23 cellular contexts compared by ENCODE assay signal in genomic region chr3:143653935-143654334, GRCh38.
A peak's percentile ranks its signal among the peaks of the same experiment; 100 is the strongest.
DNase-seq lines count a peak whose midpoint lies in the region; ATAC-seq, FAIRE-seq and TF ChIP-seq lines count a peak whose summit lies in the region.
"Had no signal": no experiment of that assay in that cellular context is flagged by ENCODE, and none has a peak within 500 bp of the region (broad histone marks: within the 10 kb centered on the region; RNA-seq: fewer than 3 reads in every experiment).

No MANE protein-coding gene starts in this region.

- TF ChIP-seq EP300 in HepG2 (IDR thresholded peaks at IDR 0.05; ENCODE audit: low read depth in 2 of 2, low read length in 2 of 2) (no peak), HepG2 (CRISPR knock-in tag; IDR thresholded peaks at IDR 0.05; ENCODE audit: borderline replicate concordance) (no peak)

- POLR2A ChIA-PET in HepG2 (lab: Yijun Ruan, JAX): no interaction called here

- H3K9me3 ChIP-seq in GM23248 (ENCODE audit: low read depth): no peaks in the 10 kb centered on the region
- no peaks in the 10 kb centered on the region for H3K9me3 ChIP-seq in adipocyte (ENCODE audit: control insufficient read depth, low read length)
- H3K9me3 ChIP-seq in HepG2 (ENCODE audit: low read length): no peaks in the 10 kb centered on the region
- H3K9me3 ChIP-seq in subcutaneous abdominal adipose tissue (ENCODE audit: control insufficient read depth in 5 of 5, low read length in 5 of 5): no peaks in the 10 kb centered on the region
- H3K9me3 ChIP-seq: BE2C; BLaER1 treated with 17β-estradiol and CSF1 and Interleukin-3, amounts not matched to agents 10 nM and 100 nM had no signal

- in situ Hi-C loops in GM23248 (cut with MboI): no loop called here
- in situ Hi-C loops in HepG2 (cut with HindIII; ENCODE audit: extremely low pct_ligation_motif_present, low pct_unique_long_range_greater_than_20kb): no loop called here

- H2AFZ ChIP-seq in GM23248 (0 out of 2 replicates have a peak overlapping the region, but pooled peaks have one; percentile 35), HepG2 (ENCODE audit: low read length) (no peak overlapping the region)

- H3F3A ChIP-seq in GM23248 (ENCODE audit: insufficient read depth): peaks cover 24% of the 10 kb centered on the region

- H3K79me2 ChIP-seq in GM23248 (ENCODE audit: insufficient read depth): no peaks in the 10 kb centered on the region
- H3K79me2 ChIP-seq in HepG2 (ENCODE audit: insufficient read depth, low read length): no peaks in the 10 kb centered on the region

- CTCF ChIA-PET in HepG2 (lab: Yijun Ruan, JAX; ENCODE audit: low intra/inter-chr PET ratio, low total read pairs): no interaction called here

- H3K4me3 ChIP-seq in GM23248 (no peak overlapping the region), adipocyte (ENCODE audit: low read length) (no peak overlapping the region), HepG2 (replicated peaks in 1 of 3; ENCODE audit: insufficient read depth in 1 of 3, low read depth in 2 of 3, low read length in 3 of 3) (no peak overlapping the region), subcutaneous abdominal adipose tissue (ENCODE audit: low read depth in 1 of 5, low read length in 5 of 5) (no peak overlapping the region)
- H3K4me3 ChIP-seq: BLaER1 treated with 17β-estradiol and CSF1 and Interleukin-3, amounts not matched to agents 10 nM and 100 nM; GM12878 had no signal

- DNase-seq in GM23248: peak; percentile 4
- DNase-seq in adipocyte (ENCODE audit: low read depth): no peak
- DNase-seq in HepG2 (ENCODE audit: low spot score): no peak
- no peak for DNase-seq in GM12891 (ENCODE audit: insufficient read length, low spot score)
- DNase-seq in AG20443 (ENCODE audit: low spot score): no peak
- DNase-seq in NCI-H1092 treated with DMSO at 0.1 percent for 48 hours (lab: John Stamatoyannopoulos, UW): no peak
- DNase-seq: AML-193; BE2C; CD4-positive, alpha-beta T cell; CD8-positive, alpha-beta memory T cell; DMS 273 treated with DMSO at 0.1 percent for 48 hours; DMS79; EL; GDM1; GOT3; H9 had no signal

- H3K27ac ChIP-seq in GM23248: peak overlapping the region; percentile 78
- no peak overlapping the region for H3K27ac ChIP-seq in HepG2 (ENCODE audit: extremely low read length, insufficient read depth, low read length)
- peak overlapping the region; percentile 47 for H3K27ac ChIP-seq in subcutaneous abdominal adipose tissue (ENCODE audit: low read depth, low read length)
- H3K27ac ChIP-seq: BLaER1 treated with 17β-estradiol and CSF1 and Interleukin-3, amounts not matched to agents 10 nM and 100 nM had no signal

- no peak for TF ChIP-seq POLR2A in HepG2 (IDR thresholded peaks at IDR 0.05; ENCODE audit: insufficient read depth in 1 of 2, low read depth in 2 of 2, low read length in 2 of 2)
- no peak for TF ChIP-seq POLR2A in GM12891 (IDR thresholded peaks at IDR 0.05; ENCODE audit: low read depth, low read length)

- FAIRE-seq in HepG2 (lab: Jason Lieb, UNC): no peak
- no peak for FAIRE-seq in GM12891 (lab: Jason Lieb, UNC)
- FAIRE-seq: D721Med, GM12878, GM18507 had no signal

- H3K4me1 ChIP-seq in GM23248 (ENCODE audit: insufficient read depth) (peaks cover 30% of the 10 kb centered on the region), adipocyte (ENCODE audit: control insufficient read depth, insufficient read depth, low read length) (peaks cover 90% of the 10 kb centered on the region), HepG2 (ENCODE audit: insufficient read depth, low read length) (no peaks in the 10 kb centered on the region), subcutaneous abdominal adipose tissue (ENCODE audit: control insufficient read depth in 5 of 5, insufficient read depth in 5 of 5, low read length in 5 of 5) (peaks cover 0 to 12% (median 5%) of the 10 kb centered on the region in 5 donors)
- H3K4me1 ChIP-seq: BE2C had no signal

- 97 to 98% methylated on average over 2 of the region's 2 CpGs for WGBS in GM23248 (ENCODE audit: low coverage in 1 of 2, low lambda C conversion rate in 2 of 2, missing lambda C conversion rate in 2 of 2), 2 experiments
- WGBS in HepG2 (ENCODE audit: low lambda C conversion rate): 0% methylated on average over 2 of the region's 2 CpGs

- H3K27me3 ChIP-seq in GM23248 (replicated peaks; ENCODE audit: insufficient read depth) (no peaks in the 10 kb centered on the region), adipocyte (replicated peaks; ENCODE audit: control insufficient read depth, insufficient read depth, low read length) (no peaks in the 10 kb centered on the region), HepG2 (ENCODE audit: control insufficient read depth in 1 of 2, insufficient read depth in 2 of 2, low read length in 2 of 2) (no peaks in the 10 kb centered on the region), subcutaneous abdominal adipose tissue (ENCODE audit: control insufficient read depth in 5 of 5, insufficient read depth in 4 of 5, low read length in 5 of 5) (no peaks in the 10 kb centered on the region)
- H3K27me3 ChIP-seq: BE2C; BLaER1 treated with 17β-estradiol and CSF1 and Interleukin-3, amounts not matched to agents 10 nM and 100 nM had no signal

- ATAC-seq in HepG2 (no peak), GM19035 (IDR thresholded peaks at IDR 0.05; ENCODE audit: unreplicated experiment) (no peak)
- ATAC-seq: GM12878, HCT116 had no signal

- H3K36me3 ChIP-seq in GM23248 (ENCODE audit: low read depth): no peaks in the 10 kb centered on the region
- H3K36me3 ChIP-seq in adipocyte (ENCODE audit: control insufficient read depth, insufficient read depth, low read length, severe bottlenecking): peaks cover 3% of the 10 kb centered on the region
- H3K36me3 ChIP-seq in HepG2 (replicated peaks in 1 of 2; ENCODE audit: control insufficient read depth in 1 of 2, insufficient read depth in 2 of 2, low read length in 2 of 2): no peaks in the 10 kb centered on the region
- H3K36me3 ChIP-seq in subcutaneous abdominal adipose tissue (ENCODE audit: control insufficient read depth in 5 of 5, insufficient read depth in 5 of 5, low read length in 5 of 5): peaks cover 0 to 8% (median 0%) of the 10 kb centered on the region in 5 donors
- H3K36me3 ChIP-seq: BE2C had no signal

- no TSS peak for BruUV-seq in HepG2 (replicated peaks; lab: Mats Ljungman, UMichigan)

- H3K9ac ChIP-seq in GM23248 (no peak overlapping the region), adipocyte (ENCODE audit: low read length) (peak overlapping the region; percentile 88), HepG2 (ENCODE audit: insufficient read depth, low read depth, low read length) (no peak overlapping the region), subcutaneous abdominal adipose tissue (ENCODE audit: low read length in 5 of 5) (no peak overlapping the region)
- H3K9ac ChIP-seq: BLaER1 treated with 17β-estradiol and CSF1 and Interleukin-3, amounts not matched to agents 10 nM and 100 nM had no signal

- H4K20me1 ChIP-seq in GM23248 (ENCODE audit: insufficient read depth) (no peaks in the 10 kb centered on the region), HepG2 (ENCODE audit: insufficient read depth, low read length) (no peaks in the 10 kb centered on the region)
- H4K20me1 ChIP-seq: BLaER1 treated with 17β-estradiol and CSF1 and Interleukin-3, amounts not matched to agents 10 nM and 100 nM had no signal

- no peaks in the 10 kb centered on the region for H3K9me2 ChIP-seq in GM23248 (ENCODE audit: insufficient read depth)

- intact Hi-C loops in HepG2 (cut with micrococcal nuclease; ENCODE audit: unreplicated experiment): no loop called here

- TF ChIP-seq RAD21 in HepG2 (CRISPR knock-in tag; IDR thresholded peaks at IDR 0.05): no peak

- H3K4me2 ChIP-seq in GM23248 (ENCODE audit: unreplicated experiment) (no peak overlapping the region), HepG2 (ENCODE audit: low read depth, low read length) (no peak overlapping the region)

- TF ChIP-seq CTCF in HepG2 (CRISPR knock-in tag; IDR thresholded peaks at IDR 0.05): no peak

TF ChIP-seq in HepG2, 621 proteins besides CTCF, POLR2A, EP300 and RAD21 (continues in another document):
- no peak for TF ChIP-seq ZSCAN20 (CRISPR knock-in tag; IDR thresholded peaks at IDR 0.05; ENCODE audit: borderline replicate concordance)
- no peak for TF ChIP-seq NRL (CRISPR knock-in tag; IDR thresholded peaks at IDR 0.05; ENCODE audit: borderline replicate concordance)
- no peak for TF ChIP-seq NCOA5 (CRISPR knock-in tag; IDR thresholded peaks at IDR 0.05)
- no peak for TF ChIP-seq ARID3A (IDR thresholded peaks at IDR 0.05; ENCODE audit: low read depth, low read length)
- peak; percentile 92 for TF ChIP-seq MAFF (IDR thresholded peaks at IDR 0.05; ENCODE audit: low read depth, low read length)

TF ChIP-seq in GM12891, 5 proteins besides CTCF, POLR2A, EP300 and RAD21:
- TF ChIP-seq TAF1 (IDR thresholded peaks at IDR 0.05; ENCODE audit: low read depth, low read length) (no peak), POU2F2 (IDR thresholded peaks at IDR 0.05; ENCODE audit: low read depth, low read length) (no peak), SPI1 (IDR thresholded peaks at IDR 0.05; ENCODE audit: low read depth, low read length) (no peak), PAX5 (IDR thresholded peaks at IDR 0.05; ENCODE audit: insufficient read depth, low read length, severe bottlenecking) (no peak), POLR2AphosphoS5 (IDR thresholded peaks at IDR 0.05; ENCODE audit: low read depth, low read length) (no peak)
